ENCODE assay signal across 8 cellular contexts in genomic region chr12:50166776-50167025, GRCh38. TPM values are rescaled to one million over a fixed set of nuclear protein-coding genes. Genes with fewer than 3 reads are reported as not detected.
DNase-seq lines count a peak whose midpoint lies in the region; ATAC-seq, FAIRE-seq and TF ChIP-seq lines count a peak whose summit lies in the region.

No MANE protein-coding gene starts in this region.

- peak overlapping the region; percentile 87 for H3K9ac ChIP-seq in keratinocyte (ENCODE audit: control insufficient read depth, extremely low read depth, insufficient read depth, low read length)

- peaks cover 2% of the 10 kb centered on the region for H3K9me1 ChIP-seq in keratinocyte (ENCODE audit: control insufficient read depth, extremely low read depth, insufficient read depth, low read length)

- H2AFZ ChIP-seq in keratinocyte (ENCODE audit: control insufficient read depth, low read length): peak overlapping the region; percentile 82

- H3K4me3 ChIP-seq in keratinocyte (ENCODE audit: control insufficient read depth in 2 of 3, extremely low read depth in 1 of 3, insufficient read depth in 2 of 3, low read depth in 1 of 3, low read length in 3 of 3): peak overlapping the region; percentile 62 to 96 (median 85)

- DNase-seq in keratinocyte (ENCODE audit: low read depth, low spot score) (no peak), NCI-H2107 (lab: John Stamatoyannopoulos, UW) (no peak)
- peak; percentile 61 for DNase-seq in stimulated activated CD4-positive, alpha-beta T cell treated with anti-CD3 and anti-CD28 coated beads, Interleukin-4, amount 100 ng/mL, for 24 hours

- peak overlapping the region; percentile 94 for H3K27ac Mint-ChIP-seq in activated naive CD8-positive, alpha-beta T cell

- no peaks in the 10 kb centered on the region for H3K27me3 ChIP-seq in keratinocyte (ENCODE audit: control insufficient read depth, extremely low read depth, insufficient read depth, low read length)

- peaks cover 4% of the 10 kb centered on the region for H3K36me3 Mint-ChIP-seq in activated naive CD8-positive, alpha-beta T cell

- H3K27ac ChIP-seq in keratinocyte (ENCODE audit: control insufficient read depth, insufficient read depth, low read length): peak overlapping the region; percentile 80

- peaks cover 48% of the 10 kb centered on the region for H3K79me2 ChIP-seq in keratinocyte (ENCODE audit: control insufficient read depth, insufficient read depth, low read length)

- peaks cover 12% of the 10 kb centered on the region for H3K4me1 ChIP-seq in keratinocyte (ENCODE audit: control insufficient read depth, extremely low read depth, insufficient read depth, low read length)

- no peak for TF ChIP-seq RAD21 in Ishikawa (IDR thresholded peaks at IDR 0.05; ENCODE audit: low read depth)

- peak overlapping the region; percentile 94 for H3K4me3 Mint-ChIP-seq in activated naive CD8-positive, alpha-beta T cell

- no peak for TF ChIP-seq CTCF in keratinocyte (optimal IDR thresholded peaks at IDR 0.05 in 1 of 3, IDR thresholded peaks at IDR 0.05 in 1 of 3, conservative IDR thresholded peaks at IDR 0.05 in 1 of 3; ENCODE audit: extremely low read depth in 1 of 3, insufficient read depth in 2 of 3, low read length in 3 of 3)

- no peak for TF ChIP-seq EP300 in Ishikawa (IDR thresholded peaks at IDR 0.05; ENCODE audit: borderline replicate concordance)

- FAIRE-seq in keratinocyte (lab: Jason Lieb, UNC): no peak

- H3K9me3 Mint-ChIP-seq in activated naive CD8-positive, alpha-beta T cell (ENCODE audit: low read depth): no peaks in the 10 kb centered on the region

- no peaks in the 10 kb centered on the region for H4K20me1 ChIP-seq in keratinocyte (ENCODE audit: control insufficient read depth, extremely low read depth, insufficient read depth, low read length)

- ATAC-seq in GM18499 (IDR thresholded peaks at IDR 0.05; ENCODE audit: insufficient read depth, unreplicated experiment): peak; percentile 7
- ATAC-seq in HG03439 (IDR thresholded peaks at IDR 0.05; ENCODE audit: unreplicated experiment): no peak
- ATAC-seq in HG03025 (IDR thresholded peaks at IDR 0.05; ENCODE audit: low FRiP score, unreplicated experiment): no peak

- peaks cover 32% of the 10 kb centered on the region for H3K4me1 Mint-ChIP-seq in activated naive CD8-positive, alpha-beta T cell (ENCODE audit: low read depth)

- H3K36me3 ChIP-seq in keratinocyte (ENCODE audit: control insufficient read depth in 2 of 2, extremely low read depth in 1 of 2, insufficient read depth in 2 of 2, low read length in 2 of 2): no peaks in the 10 kb centered on the region

- peak overlapping the region; percentile 100 for H3K4me2 ChIP-seq in keratinocyte (ENCODE audit: control insufficient read depth, extremely low read depth, insufficient read depth, low read depth, low read length)

- dilution Hi-C loops in keratinocyte (cut with MboI; ENCODE audit: extremely low pct_ligation_motif_present, low sequenced_read_pairs): no loop called here

- H3K9me3 ChIP-seq in keratinocyte (ENCODE audit: control insufficient read depth, low read depth, low read length): peaks cover 9% of the 10 kb centered on the region

- no peaks in the 10 kb centered on the region for H3K27me3 Mint-ChIP-seq in activated naive CD8-positive, alpha-beta T cell

TF ChIP-seq in Ishikawa, 13 proteins besides CTCF, POLR2A, EP300 and RAD21:
- TF ChIP-seq TCF12 (IDR thresholded peaks at IDR 0.05; ENCODE audit: low read depth) (no peak), EGR1 (IDR thresholded peaks at IDR 0.05) (peak; percentile 85), CEBPB (IDR thresholded peaks at IDR 0.05) (no peak)
TF ChIP-seq in Ishikawa: peak in this region for 1.

RNA-seq across cellular contexts. Expression of gene CERS5, which starts 0.5 kb away (rescaled TPM):
- 50.6 to 72.3 TPM (median 61.4 TPM) in 3 replicates for polyA plus RNA-seq in keratinocyte
- 16.5 TPM for polyA plus RNA-seq in keratinocyte (2011; ENCODE audit: low read depth)
- 34.2 and 52.2 TPM in 2 replicates for polyA plus RNA-seq in keratinocyte (2011; cell fraction: cytosol; rRNA removed)
- 134 and 136 TPM in 2 replicates for polyA plus RNA-seq in keratinocyte (2011; cell fraction: nucleus; rRNA removed)
- polyA plus RNA-seq in keratinocyte (2012; ENCODE audit: low replicate concordance): 22.1 and 30.6 TPM in 2 replicates
- polyA minus RNA-seq in keratinocyte: 34.1 to 97.0 TPM (median 89.8 TPM) in 3 replicates
- 36.1 TPM for polyA minus RNA-seq in keratinocyte (2011; cell fraction: cytosol; rRNA and poly(A)+ RNA removed)
- polyA minus RNA-seq in keratinocyte (2011; cell fraction: nucleus; rRNA and poly(A)+ RNA removed): 43.4 and 81.5 TPM in 2 replicates

RNA-seq across cellular contexts. Expression of gene COX14, which starts 54.7 kb away (rescaled TPM):
- 62.5 to 139 TPM (median 96.6 TPM) in 3 replicates for polyA plus RNA-seq in keratinocyte
- polyA plus RNA-seq in keratinocyte (2011; ENCODE audit: low read depth): 22.4 TPM
- 83.8 and 104 TPM in 2 replicates for polyA plus RNA-seq in keratinocyte (2011; cell fraction: cytosol; rRNA removed)
- 26.9 and 31.3 TPM in 2 replicates for polyA plus RNA-seq in keratinocyte (2011; cell fraction: nucleus; rRNA removed)
- 60.2 and 62.7 TPM in 2 replicates for polyA plus RNA-seq in keratinocyte (2012; ENCODE audit: low replicate concordance)
- 23.4 to 37.7 TPM (median 28.3 TPM) in 3 replicates for polyA minus RNA-seq in keratinocyte
- 16.7 TPM for polyA minus RNA-seq in keratinocyte (2011; cell fraction: cytosol; rRNA and poly(A)+ RNA removed)
- polyA minus RNA-seq in keratinocyte (2011; cell fraction: nucleus; rRNA and poly(A)+ RNA removed): 8.2 and 16.4 TPM in 2 replicates
